ENCODE assay signal across 15 cellular contexts in genomic region chr3:27216955-27217552, GRCh38.
DNase-seq lines count a peak whose midpoint lies in the region; ATAC-seq and TF ChIP-seq lines count a peak whose summit lies in the region.
"Had no signal": no experiment of that assay in that cellular context is flagged by ENCODE, and none has a peak within 500 bp of the region (broad histone marks: within the 10 kb centered on the region; RNA-seq: fewer than 3 reads in every experiment).

No MANE protein-coding gene starts in this region.

- H3K27ac ChIP-seq in HCT116 (ENCODE audit: low read depth, low read length), result no peak overlapping the region
- H3K27ac ChIP-seq: right lobe of liver had no signal

- no peaks in the 10 kb centered on the region for H3K27me3 ChIP-seq in HCT116 (ENCODE audit: insufficient read depth, low read length)
- H3K27me3 ChIP-seq: right lobe of liver had no signal

- H3K9me2 ChIP-seq in HCT116 (ENCODE audit: insufficient read depth), result no peaks in the 10 kb centered on the region

- no peaks in the 10 kb centered on the region for H3K36me3 ChIP-seq in HCT116 (ENCODE audit: control insufficient read depth in 1 of 2, insufficient read depth in 2 of 2, low read length in 2 of 2)
- H3K36me3 ChIP-seq: right lobe of liver had no signal

- H3K79me2 ChIP-seq in HCT116 (ENCODE audit: insufficient read depth, low read length), result no peaks in the 10 kb centered on the region

- peaks cover 3 to 42% of the 10 kb centered on the region in 2 experiments for H3K4me1 ChIP-seq in HCT116 (ENCODE audit: control insufficient read depth in 1 of 2, insufficient read depth in 2 of 2, low read length in 2 of 2)
- H3K4me1 ChIP-seq: Caco-2, right lobe of liver had no signal

- POLR2A ChIA-PET in HCT116 (lab: Charles Lee), result no interaction called here

- TF ChIP-seq CTCF in HCT116 (IDR thresholded peaks at IDR 0.05 in 2 of 3, conservative IDR thresholded peaks at IDR 0.05 in 1 of 3; ENCODE audit: borderline replicate concordance in 1 of 3, insufficient read depth in 1 of 3, low read depth in 2 of 3, low read length in 2 of 3) (no peak), fibroblast of the aortic adventitia (IDR thresholded peaks at IDR 0.05; ENCODE audit: insufficient read depth, low read length) (no peak)

- H4K20me1 ChIP-seq in HCT116 (ENCODE audit: insufficient read depth), result no peaks in the 10 kb centered on the region

- no TSS peak for BruUV-seq in HCT116 (replicated peaks; lab: Mats Ljungman, UMichigan)

- H3K9me3 ChIP-seq in HCT116 (ENCODE audit: control insufficient read depth in 1 of 2, insufficient read depth in 1 of 2, low read depth in 1 of 2, low read length in 2 of 2), result no peaks in the 10 kb centered on the region
- H3K9me3 ChIP-seq: Caco-2, right lobe of liver had no signal

- H3K4me3 ChIP-seq in HCT116 (replicated peaks in 1 of 2; ENCODE audit: low read depth in 1 of 2, low read length in 2 of 2) (no peak overlapping the region), fibroblast of the aortic adventitia (ENCODE audit: low read depth, low read length) (no peak overlapping the region)
- H3K4me3 ChIP-seq: right lobe of liver had no signal

- peak overlapping the region; percentile 28 for H3K4me2 ChIP-seq in HCT116 (ENCODE audit: low read length)

- RAD21 ChIA-PET in HCT116 (lab: Charles Lee; ENCODE audit: low non-redundant PET in 1 of 2, low total read pairs in 2 of 2, uncharacterized antibody in 2 of 2, unreplicated experiment in 2 of 2), result no interaction called here

- no peak for TF ChIP-seq RAD21 in HCT116 (IDR thresholded peaks at IDR 0.05; ENCODE audit: low read depth)

- DNase-seq in HCT116 (ENCODE audit: low read depth, low spot score) (no peak), amniotic epithelial cell (ENCODE audit: low read depth) (peak; percentile 78), fibroblast of the aortic adventitia (ENCODE audit: low read depth) (peak; percentile 85), NOMO-1 (lab: John Stamatoyannopoulos, UW; ENCODE audit: unreplicated experiment in 2 of 2) (no peak), ecto neural progenitor cell (ENCODE audit: low spot score) (no peak), DMS53 treated with DMSO at 0.1 percent for 48 hours (lab: John Stamatoyannopoulos, UW; ENCODE audit: unreplicated experiment) (no peak), NCI-H128 (lab: John Stamatoyannopoulos, UW; ENCODE audit: unreplicated experiment) (no peak)
- DNase-seq: activated CD4-positive, alpha-beta memory T cell treated with anti-CD3 and anti-CD28 coated beads, Interleukin-2, amount 10 ng/mL, durations not matched to agents 7 days and 5 days; Caco-2; H9; NCI-H2081; NCI-H774; right lobe of liver; Right ventricle myocardium superior; stimulated activated naive CD4-positive, alpha-beta T cell had no signal

- peak overlapping the region; percentile 62 for H2AFZ ChIP-seq in HCT116 (ENCODE audit: low read depth, low read length, poor library complexity, severe bottlenecking)

- intact Hi-C loops in HCT116 (cut with micrococcal nuclease), result no loop called here

- H3K9ac ChIP-seq in HCT116 (ENCODE audit: low read length), result no peak overlapping the region

- CTCF ChIA-PET in HCT116 (lab: Charles Lee), result interaction anchor here (1.4 kb wide), 1 partner anchor 37 kb away, joined by 3 read pairs; no protein-coding TSS in a partner anchor

- ATAC-seq in HCT116, result peak; percentile 54
- ATAC-seq: right lobe of liver had no signal

- TF ChIP-seq POLR2A in HCT116 (IDR thresholded peaks at IDR 0.05; ENCODE audit: borderline replicate concordance, extremely low read depth, insufficient read depth, insufficient read length), result no peak

TF ChIP-seq in HCT116, 20 proteins besides CTCF, POLR2A, EP300 and RAD21:
- no peak for TF ChIP-seq EGR1 (IDR thresholded peaks at IDR 0.05; ENCODE audit: low read depth)
- peak; percentile 26; the same call in 1 of the 2 replicates for TF ChIP-seq FOSL1 (IDR thresholded peaks at IDR 0.05; ENCODE audit: low read depth)
- TF ChIP-seq SP1 (IDR thresholded peaks at IDR 0.05; ENCODE audit: low read depth), result no peak

Comparison
In these comparisons a context has a peak if more than half of its experiments do, and no peak if none do; other contexts are left out.
1. DNase-seq: peak in amniotic epithelial cell (single experiment) and fibroblast of the aortic adventitia (single experiment); none in HCT116 (single experiment), NOMO-1 (0 of 2), ecto neural progenitor cell (single experiment), DMS53 treated with DMSO at 0.1 percent for 48 hours (single experiment) and NCI-H128 (single experiment).